Comparison of ENCODE assay signal across 8 cellular contexts in genomic region chr19:30719991-30720329, GRCh38.
DNase-seq lines count a peak whose midpoint lies in the region; ATAC-seq and TF ChIP-seq lines count a peak whose summit lies in the region.

No MANE protein-coding gene starts in this region.

- no peaks in the 10 kb centered on the region for H3K36me3 Mint-ChIP-seq in activated CD4-positive, alpha-beta memory T cell treated with anti-CD3 and anti-CD28 coated beads for 36 hours

- TF ChIP-seq CTCF in right atrium auricular region (IDR thresholded peaks at IDR 0.05) (no peak), sigmoid colon (IDR thresholded peaks at IDR 0.05) (no peak), GM13977 (IDR thresholded peaks at IDR 0.05; ENCODE audit: extremely low read depth, insufficient read depth, missing control alignments) (no peak)

- H3K27ac ChIP-seq in right atrium auricular region: peak overlapping the region; percentile 46 to 77
- H3K27ac ChIP-seq in sigmoid colon: peak overlapping the region; percentile 82 to 93 (median 87)

- DNase-seq in activated CD4-positive, alpha-beta memory T cell treated with anti-CD3 and anti-CD28 coated beads for 36 hours: no peak
- DNase-seq in right atrium auricular region (ENCODE audit: low spot score) (no peak), sigmoid colon (no peak), GM13977 (ENCODE audit: low spot score) (no peak), putamen (ENCODE audit: low spot score) (no peak)

- no peaks in the 10 kb centered on the region for H3K27me3 ChIP-seq in right atrium auricular region
- H3K27me3 ChIP-seq in sigmoid colon: no peaks in the 10 kb centered on the region

- H3K27ac Mint-ChIP-seq in activated CD4-positive, alpha-beta memory T cell treated with anti-CD3 and anti-CD28 coated beads for 36 hours: no peak overlapping the region

- H3K4me1 Mint-ChIP-seq in activated CD4-positive, alpha-beta memory T cell treated with anti-CD3 and anti-CD28 coated beads for 36 hours (ENCODE audit: low read depth): peaks cover 6% of the 10 kb centered on the region

- peak overlapping the region; percentile 72; the same call in 1 of the 2 replicates for H3K4me3 ChIP-seq in GM08714 (ENCODE audit: low read length)
- peak overlapping the region; percentile 50 to 67 for H3K4me3 ChIP-seq in right atrium auricular region
- H3K4me3 ChIP-seq in sigmoid colon: peak overlapping the region; percentile 47 to 74 (median 62)

- H3K27me3 Mint-ChIP-seq in activated CD4-positive, alpha-beta memory T cell treated with anti-CD3 and anti-CD28 coated beads for 36 hours: peaks cover 4% of the 10 kb centered on the region

- H3K36me3 ChIP-seq in right atrium auricular region: no peaks in the 10 kb centered on the region
- H3K36me3 ChIP-seq in sigmoid colon: no peaks in the 10 kb centered on the region

- H3K4me1 ChIP-seq in right atrium auricular region (peaks cover 0 to 15% of the 10 kb centered on the region in 2 donors), sigmoid colon (peaks cover 0 to 19% (median 16%) of the 10 kb centered on the region in 4 donors)

- H3K9me3 ChIP-seq in right atrium auricular region: no peaks in the 10 kb centered on the region
- no peaks in the 10 kb centered on the region for H3K9me3 ChIP-seq in sigmoid colon

- CTCF ChIA-PET in activated CD4-positive, alpha-beta memory T cell treated with anti-CD3 and anti-CD28 coated beads for 36 hours (lab: Charles Lee): interaction anchor here (0.6 kb wide), 1 partner anchor 1685 kb away, joined by 3 read pairs; the partner anchor contains the start of gene DPY19L3

- POLR2A ChIA-PET in activated CD4-positive, alpha-beta memory T cell treated with anti-CD3 and anti-CD28 coated beads for 36 hours (lab: Charles Lee): no interaction called here

- no peaks in the 10 kb centered on the region for H3K9me3 Mint-ChIP-seq in activated CD4-positive, alpha-beta memory T cell treated with anti-CD3 and anti-CD28 coated beads for 36 hours

- ATAC-seq in GM21423 (IDR thresholded peaks at IDR 0.05; ENCODE audit: unreplicated experiment) (no peak), HG02588 (IDR thresholded peaks at IDR 0.05; ENCODE audit: unreplicated experiment) (no peak)

- no peak for TF ChIP-seq EP300 in sigmoid colon (IDR thresholded peaks at IDR 0.05)

- in situ Hi-C loops in GM13977 (cut with MboI; ENCODE audit: low pct_unique_long_range_greater_than_20kb, low sequenced_read_pairs, unreplicated experiment): no loop called here

- TF ChIP-seq POLR2A in sigmoid colon (IDR thresholded peaks at IDR 0.05): no peak

- H3K4me3 Mint-ChIP-seq in activated CD4-positive, alpha-beta memory T cell treated with anti-CD3 and anti-CD28 coated beads for 36 hours: peak overlapping the region; percentile 48

- 12 to 29% methylated on average over 9 of the region's 9 CpGs for WGBS in sigmoid colon, 2 donors

- intact Hi-C loops in activated CD4-positive, alpha-beta memory T cell treated with anti-CD3 and anti-CD28 coated beads for 36 hours (cut with micrococcal nuclease): no loop called here
- intact Hi-C loops in sigmoid colon (cut with DNase I): loop anchor here (5.0 kb wide), 1 partner anchor 38 kb away; no protein-coding TSS in a partner anchor
